22 cellular contexts compared by ENCODE assay signal in genomic region chr7:36305226-36305625, GRCh38.
DNase-seq lines count a peak whose midpoint lies in the region; ATAC-seq lines count a peak whose summit lies in the region.
"Had no signal": no experiment of that assay in that cellular context is flagged by ENCODE, and none has a peak within 500 bp of the region (broad histone marks: within the 10 kb centered on the region; RNA-seq: fewer than 3 reads in every experiment).

No MANE protein-coding gene starts in this region.

- H3K27ac Mint-ChIP-seq in activated naive CD8-positive, alpha-beta T cell treated with anti-CD3 and anti-CD28 coated beads, Interleukin-2, amount 10 ng/mL, durations not matched to agents 7 days and 5 days, result no peak overlapping the region
- H3K27ac Mint-ChIP-seq: CD8-positive, alpha-beta T cell had no signal

- no peak overlapping the region for H3K4me2 ChIP-seq in Karpas-422 (ENCODE audit: low read depth, low read length, poor library complexity, severe bottlenecking)

- POLR2A ChIA-PET in activated naive CD8-positive, alpha-beta T cell treated with anti-CD3 and anti-CD28 coated beads, Interleukin-2, amount 10 ng/mL, durations not matched to agents 7 days and 5 days (lab: Charles Lee), result no interaction called here

- no peak overlapping the region for H2AFZ ChIP-seq in Karpas-422 (ENCODE audit: low read length)
- H2AFZ ChIP-seq: GM23248 had no signal

- no peaks in the 10 kb centered on the region for H3K4me1 Mint-ChIP-seq in activated naive CD8-positive, alpha-beta T cell treated with anti-CD3 and anti-CD28 coated beads, Interleukin-2, amount 10 ng/mL, durations not matched to agents 7 days and 5 days

- no peaks in the 10 kb centered on the region for H3K4me1 ChIP-seq in Karpas-422 (ENCODE audit: low read length)

- H3K27ac ChIP-seq in substantia nigra (ENCODE audit: low read depth, low read length, poor library complexity, severe bottlenecking) (peak overlapping the region; percentile 18), Karpas-422 (ENCODE audit: low read length) (no peak overlapping the region)
- H3K27ac ChIP-seq: GM23248 had no signal

- H3K27me3 Mint-ChIP-seq in activated naive CD8-positive, alpha-beta T cell treated with anti-CD3 and anti-CD28 coated beads, Interleukin-2, amount 10 ng/mL, durations not matched to agents 7 days and 5 days, result no peaks in the 10 kb centered on the region

- no peaks in the 10 kb centered on the region for H3K9me3 ChIP-seq in Karpas-422 (ENCODE audit: low read length)

- no peaks in the 10 kb centered on the region for H3K9me2 ChIP-seq in Karpas-422 (replicated peaks; ENCODE audit: insufficient read depth, low read length)

- DNase-seq in activated effector memory CD4-positive, alpha-beta T cell treated with anti-CD3 and anti-CD28 coated beads, Interleukin-2, amount 50 U/mL, for 16 hours, result peak; percentile 34
- no peak for DNase-seq in activated effector memory CD4-positive, alpha-beta T cell treated with Interleukin-2 at 50 U/mL for 16 hours
- peak; percentile 5 for DNase-seq in activated naive CD8-positive, alpha-beta T cell treated with anti-CD3 and anti-CD28 coated beads, Interleukin-2, amount 10 ng/mL, durations not matched to agents 7 days and 5 days
- peak; percentile 19 for DNase-seq in left lobe of liver (ENCODE audit: low spot score)
- no peak for DNase-seq in substantia nigra (lab: John Stamatoyannopoulos, UW)
- DNase-seq in Karpas-422, result no peak
- DNase-seq in stimulated activated CD4-positive, alpha-beta T cell treated with anti-CD3 and anti-CD28 coated beads, Interleukin-2, amount 100 ng/mL, for 24 hours, result no peak
- DNase-seq: AML-193, C1 segment of cervical spinal cord, DND-41, GM23248, KBM-7, NCI-H1092, NCI-H1436, NCI-H187 treated with DMSO at 0.1 percent for 48 hours, NCI-H2107, NCI-H446 treated with DMSO at 0.1 percent for 48 hours, NCI-H526 treated with DMSO at 0.1 percent for 48 hours, SHP77 had no signal

- no peaks in the 10 kb centered on the region for H3K79me2 ChIP-seq in Karpas-422 (ENCODE audit: low read length)

- H3K36me3 Mint-ChIP-seq in activated naive CD8-positive, alpha-beta T cell treated with anti-CD3 and anti-CD28 coated beads, Interleukin-2, amount 10 ng/mL, durations not matched to agents 7 days and 5 days, result no peaks in the 10 kb centered on the region
- H3K36me3 Mint-ChIP-seq: CD8-positive, alpha-beta T cell had no signal

- H3K27me3 ChIP-seq in Karpas-422 (ENCODE audit: low read length), result no peaks in the 10 kb centered on the region

- H3K4me3 Mint-ChIP-seq in activated naive CD8-positive, alpha-beta T cell treated with anti-CD3 and anti-CD28 coated beads, Interleukin-2, amount 10 ng/mL, durations not matched to agents 7 days and 5 days, result no peak overlapping the region
- H3K4me3 Mint-ChIP-seq: CD8-positive, alpha-beta T cell had no signal

- ATAC-seq in activated naive CD8-positive, alpha-beta T cell treated with anti-CD3 and anti-CD28 coated beads, Interleukin-2, amount 10 ng/mL, durations not matched to agents 7 days and 5 days (ENCODE audit: low read depth), result no peak
- ATAC-seq in left lobe of liver, result no peak
- ATAC-seq in HG03039 (IDR thresholded peaks at IDR 0.05; ENCODE audit: unreplicated experiment), result no peak
- ATAC-seq: CD8-positive, alpha-beta T cell; HCT116 had no signal

- no peak overlapping the region for H3K4me3 ChIP-seq in Karpas-422 (ENCODE audit: low read length)
- H3K4me3 ChIP-seq: GM23248 had no signal

- no peaks in the 10 kb centered on the region for H4K20me1 ChIP-seq in Karpas-422 (ENCODE audit: insufficient read depth, low read depth, low read length)

- no peaks in the 10 kb centered on the region for H3K9me3 Mint-ChIP-seq in activated naive CD8-positive, alpha-beta T cell treated with anti-CD3 and anti-CD28 coated beads, Interleukin-2, amount 10 ng/mL, durations not matched to agents 7 days and 5 days
- H3K9me3 Mint-ChIP-seq: CD8-positive, alpha-beta T cell had no signal

- no peak overlapping the region for H3K9ac ChIP-seq in Karpas-422 (ENCODE audit: low read length)
- H3K9ac ChIP-seq: GM23248 had no signal

- H3K36me3 ChIP-seq in Karpas-422 (ENCODE audit: insufficient read depth, low read length), result peaks cover 20% of the 10 kb centered on the region

Comparison
In these comparisons a context has a peak if more than half of its experiments do, and no peak if none do; other contexts are left out.
1. DNase-seq: peak in activated effector memory CD4-positive, alpha-beta T cell treated with anti-CD3 and anti-CD28 coated beads, Interleukin-2, amount 50 U/mL, for 16 hours (single experiment), activated naive CD8-positive, alpha-beta T cell treated with anti-CD3 and anti-CD28 coated beads, Interleukin-2, amount 10 ng/mL, durations not matched to agents 7 days and 5 days (single experiment) and left lobe of liver (single experiment); none in activated effector memory CD4-positive, alpha-beta T cell treated with Interleukin-2 at 50 U/mL for 16 hours (single experiment), substantia nigra (0 of 49), Karpas-422 (single experiment) and stimulated activated CD4-positive, alpha-beta T cell treated with anti-CD3 and anti-CD28 coated beads, Interleukin-2, amount 100 ng/mL, for 24 hours (0 of 2).